Comparison of ENCODE assay signal across 12 cellular contexts in the genomic region with DNA sequence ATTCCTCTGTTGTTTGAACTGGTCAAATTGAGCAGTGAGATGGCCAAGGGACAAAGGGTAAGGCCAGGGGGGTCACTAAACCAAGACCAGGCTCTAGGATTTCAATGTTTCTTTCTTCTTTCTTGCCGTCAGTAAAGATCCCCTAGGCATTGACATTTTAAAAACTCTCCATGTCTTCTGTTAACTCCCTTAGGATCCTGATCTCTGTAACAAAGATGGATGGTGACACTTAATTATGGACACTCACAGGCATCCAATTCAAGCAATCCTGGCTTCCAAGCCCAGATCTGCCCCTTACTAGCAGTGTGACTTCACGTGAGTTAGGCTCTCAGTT.
DNase-seq lines count a peak whose midpoint lies in the region; ATAC-seq and TF ChIP-seq lines count a peak whose summit lies in the region.
"Had no signal": no experiment of that assay in that cellular context is flagged by ENCODE, and none has a peak within 500 bp of the region (broad histone marks: within the 10 kb centered on the region; RNA-seq: fewer than 3 reads in every experiment).

No MANE protein-coding gene starts in this region.

- H4K8ac ChIP-seq in IMR-90 (ENCODE audit: low read depth in 2 of 2, low read length in 2 of 2) (peak overlapping the region; percentile 89 to 92), mesenchymal stem cell (ENCODE audit: low read length) (no peak overlapping the region)

- H3K4ac ChIP-seq in IMR-90 (ENCODE audit: low read depth, low read length) (peak overlapping the region; percentile 98), mesenchymal stem cell (ENCODE audit: low read depth in 1 of 2, low read length in 2 of 2) (peak overlapping the region in 1 of 2 experiments; percentile 67)

- TF ChIP-seq CTCF in IMR-90 (conservative IDR thresholded peaks at IDR 0.05; ENCODE audit: low read depth, low read length) (no peak), testis (IDR thresholded peaks at IDR 0.05) (no peak)

- no peak; the same call in none of the 2 replicates for ATAC-seq in IMR-90 (ENCODE audit: low read depth)
- no peak for ATAC-seq in GM21367 (IDR thresholded peaks at IDR 0.05; ENCODE audit: unreplicated experiment)
- ATAC-seq in activated CD8-positive, alpha-beta T cell treated with anti-CD3 and anti-CD28 coated beads, Interleukin-2, amount 10 ng/mL, durations not matched to agents 7 days and 5 days = no peak
- ATAC-seq: left colon had no signal

- WGBS in IMR-90 (ENCODE audit: extremely low coverage in 2 of 2, insufficient read length in 1 of 2), 2 experiments = no CpG with 5 or more reads among the region's 2 CpGs
- WGBS in mesenchymal stem cell = 25% methylated on average over 1 of the region's 2 CpGs
- 48 to 55% methylated on average over 2 of the region's 2 CpGs for WGBS in testis, 2 donors

- peak overlapping the region; percentile 99 for H4K5ac ChIP-seq in IMR-90 (ENCODE audit: low read depth, low read length)

- peak overlapping the region; percentile 97 for H2BK5ac ChIP-seq in IMR-90 (ENCODE audit: low read depth, low read length, poor library complexity, severe bottlenecking)
- peak overlapping the region; percentile 97 for H2BK5ac ChIP-seq in mesenchymal stem cell (ENCODE audit: low read depth, low read length, poor library complexity, severe bottlenecking)

- H3K27ac Mint-ChIP-seq in activated CD8-positive, alpha-beta T cell treated with anti-CD3 and anti-CD28 coated beads, Interleukin-2, amount 10 ng/mL, durations not matched to agents 7 days and 5 days = no peak overlapping the region
- H3K27ac Mint-ChIP-seq: CD8-positive, alpha-beta memory T cell had no signal

- peaks cover 6% of the 10 kb centered on the region for H3K27me3 Mint-ChIP-seq in activated CD8-positive, alpha-beta T cell treated with anti-CD3 and anti-CD28 coated beads, Interleukin-2, amount 10 ng/mL, durations not matched to agents 7 days and 5 days (ENCODE audit: low read depth)
- H3K27me3 Mint-ChIP-seq: CD8-positive, alpha-beta memory T cell had no signal

- CTCF ChIA-PET in IMR-90 (lab: Yijun Ruan, JAX) = interaction anchor here (0.7 to 1.4 kb wide), 4 partner anchors 68 to 1866 kb away, joined by 3 to 5 read pairs (median 3); no protein-coding TSS in a partner anchor
- CTCF ChIA-PET in activated CD8-positive, alpha-beta T cell treated with anti-CD3 and anti-CD28 coated beads, Interleukin-2, amount 10 ng/mL, durations not matched to agents 7 days and 5 days (lab: Charles Lee) = no interaction called here

- H3K4me3 Mint-ChIP-seq in activated CD8-positive, alpha-beta T cell treated with anti-CD3 and anti-CD28 coated beads, Interleukin-2, amount 10 ng/mL, durations not matched to agents 7 days and 5 days = no peak overlapping the region
- H3K4me3 Mint-ChIP-seq: CD8-positive, alpha-beta memory T cell had no signal

- peaks cover 9 to 26% of the 10 kb centered on the region in 2 experiments for H3K79me1 ChIP-seq in IMR-90 (ENCODE audit: low read depth in 1 of 2, low read length in 2 of 2)
- peaks cover 5% of the 10 kb centered on the region for H3K79me1 ChIP-seq in mesenchymal stem cell (replicated peaks; ENCODE audit: low read length, poor library complexity, severe bottlenecking)

- no peaks in the 10 kb centered on the region for H3K9me3 ChIP-seq in IMR-90 (ENCODE audit: control insufficient read depth, insufficient read depth, low read length)
- no peaks in the 10 kb centered on the region for H3K9me3 ChIP-seq in duodenal mucosa (ENCODE audit: control insufficient read depth in 1 of 2, low read length in 2 of 2)
- H3K9me3 ChIP-seq in mesenchymal stem cell (ENCODE audit: control insufficient read depth, low read length) = no peaks in the 10 kb centered on the region
- no peaks in the 10 kb centered on the region for H3K9me3 ChIP-seq in testis

- no peaks in the 10 kb centered on the region for H4K20me1 ChIP-seq in IMR-90 (ENCODE audit: insufficient read depth, low read length)

- dilution Hi-C loops in IMR-90 (cut with HindIII; ENCODE audit: low sequenced_read_pairs, unreplicated experiment) = no loop called here

- H3K27me3 ChIP-seq in IMR-90 (ENCODE audit: control insufficient read depth, insufficient read depth, low read length) = no peaks in the 10 kb centered on the region
- no peaks in the 10 kb centered on the region for H3K27me3 ChIP-seq in duodenal mucosa (ENCODE audit: control insufficient read depth in 1 of 2, insufficient read depth in 2 of 2, low read length in 2 of 2)
- no peaks in the 10 kb centered on the region for H3K27me3 ChIP-seq in mesenchymal stem cell (ENCODE audit: control insufficient read depth in 1 of 2, insufficient read depth in 1 of 2, low read length in 2 of 2)
- no peaks in the 10 kb centered on the region for H3K27me3 ChIP-seq in testis

- TF ChIP-seq POLR2A in IMR-90 (IDR thresholded peaks at IDR 0.05; ENCODE audit: low read depth, low read length) (no peak), testis (IDR thresholded peaks at IDR 0.05) (no peak)

- H3K14ac ChIP-seq in IMR-90 (replicated peaks; ENCODE audit: low read depth, low read length) (peak overlapping the region; percentile 95), mesenchymal stem cell (ENCODE audit: low read length in 2 of 2) (peak overlapping the region in 1 of 2 experiments; percentile 36)

- no TSS peak for BruUV-seq in IMR-90 (replicated peaks; lab: Mats Ljungman, UMichigan)

- H2AK5ac ChIP-seq in IMR-90 (ENCODE audit: low read depth, low read length) (peak overlapping the region; percentile 91), mesenchymal stem cell (ENCODE audit: low read length, severe bottlenecking) (peak overlapping the region; percentile 92)

- H3K27ac ChIP-seq in IMR-90 (ENCODE audit: insufficient read depth, low read length) (peak overlapping the region; percentile 100), duodenal mucosa (ENCODE audit: low read depth, low read length) (peak overlapping the region; percentile 41), mesenchymal stem cell (ENCODE audit: low read length, poor library complexity, severe bottlenecking) (peak overlapping the region; percentile 99), testis (peak overlapping the region; percentile 21 to 66)

- peak overlapping the region; percentile 82 for H3K9ac ChIP-seq in IMR-90 (ENCODE audit: low read depth, low read length)
- no peak overlapping the region for H3K9ac ChIP-seq in duodenal mucosa (ENCODE audit: low read depth in 1 of 2, low read length in 2 of 2)
- H3K9ac ChIP-seq in mesenchymal stem cell (ENCODE audit: low read length) = peak overlapping the region; percentile 75

- in situ Hi-C loops in IMR-90 (cut with MboI; ENCODE audit: low sequenced_read_pairs) = no loop called here

- peak overlapping the region; percentile 100 for H3K18ac ChIP-seq in IMR-90 (ENCODE audit: low read depth, low read length)
- H3K18ac ChIP-seq in mesenchymal stem cell (ENCODE audit: low read depth in 1 of 2, low read length in 2 of 2) = peak overlapping the region; percentile 77 to 91

- H3K4me3 ChIP-seq in IMR-90 (ENCODE audit: insufficient read depth, low read depth, low read length) (no peak overlapping the region), duodenal mucosa (ENCODE audit: low read depth in 1 of 2, low read length in 2 of 2) (no peak overlapping the region), mesenchymal stem cell (ENCODE audit: insufficient read depth in 1 of 2, low read depth in 1 of 2, low read length in 2 of 2) (peak overlapping the region in 1 of 2 experiments; percentile 16), testis (no peak overlapping the region)

- H3K36me3 Mint-ChIP-seq in activated CD8-positive, alpha-beta T cell treated with anti-CD3 and anti-CD28 coated beads, Interleukin-2, amount 10 ng/mL, durations not matched to agents 7 days and 5 days (ENCODE audit: low read depth) = no peaks in the 10 kb centered on the region
- H3K36me3 Mint-ChIP-seq: CD8-positive, alpha-beta memory T cell had no signal

- TF ChIP-seq RAD21 in IMR-90 (IDR thresholded peaks at IDR 0.05; ENCODE audit: low read length) = no peak

- H2BK15ac ChIP-seq in IMR-90 (ENCODE audit: low read depth, low read length) (peak overlapping the region; percentile 81; the same call in 2 of the 3 replicates), mesenchymal stem cell (ENCODE audit: low read depth, poor library complexity, severe bottlenecking) (no peak overlapping the region)

- H3K4me2 ChIP-seq in IMR-90 (ENCODE audit: low read depth, low read length) = peak overlapping the region; percentile 78
- H3K4me2 ChIP-seq in mesenchymal stem cell (ENCODE audit: low read length, poor library complexity, severe bottlenecking) = no peak overlapping the region

- intact Hi-C loops in IMR-90 (cut with micrococcal nuclease) = loop anchor here (2.0 to 10.0 kb wide), 3 partner anchors 261 to 781 kb away; partner anchors contain the start of gene RBMS3
- intact Hi-C loops in testis (cut with DNase I; ENCODE audit: low total_unique reads) = no loop called here

- H3K36me3 ChIP-seq in IMR-90 (ENCODE audit: control insufficient read depth, insufficient read depth, low read length) (no peaks in the 10 kb centered on the region), duodenal mucosa (ENCODE audit: control insufficient read depth in 1 of 2, insufficient read depth in 2 of 2, low read length in 2 of 2) (no peaks in the 10 kb centered on the region), mesenchymal stem cell (ENCODE audit: control insufficient read depth in 1 of 2, insufficient read depth in 2 of 2, low read depth in 1 of 2, low read length in 2 of 2) (peaks cover 0 to 3% of the 10 kb centered on the region in 2 experiments), testis (ENCODE audit: low read depth, missing control alignments) (no peaks in the 10 kb centered on the region)

- no peak overlapping the region for H2AK9ac ChIP-seq in IMR-90 (replicated peaks; ENCODE audit: low read depth, low read length, poor library complexity)

- DNase-seq in IMR-90 (no peak), mesenchymal stem cell (no peak), testis (no peak), T1000 (lab: John Stamatoyannopoulos, UW) (no peak), NCI-H510A treated with DMSO at 0.1 percent for 48 hours (lab: John Stamatoyannopoulos, UW) (no peak)
- no peak for DNase-seq in activated CD8-positive, alpha-beta T cell treated with anti-CD3 and anti-CD28 coated beads, Interleukin-2, amount 10 ng/mL, durations not matched to agents 7 days and 5 days
- DNase-seq: anterior cingulate cortex; CD8-positive, alpha-beta memory T cell; left colon; NCI-H1417 had no signal

- H3K9me3 Mint-ChIP-seq in activated CD8-positive, alpha-beta T cell treated with anti-CD3 and anti-CD28 coated beads, Interleukin-2, amount 10 ng/mL, durations not matched to agents 7 days and 5 days (ENCODE audit: insufficient read depth) = peaks cover 5% of the 10 kb centered on the region

- peaks cover 4% of the 10 kb centered on the region; the same call in 1 of the 2 replicates for H3K9me1 ChIP-seq in IMR-90 (ENCODE audit: insufficient read depth, low read length)

- POLR2A ChIA-PET in IMR-90 (lab: Charles Lee; ENCODE audit: unreplicated experiment) = no interaction called here
- POLR2A ChIA-PET in activated CD8-positive, alpha-beta T cell treated with anti-CD3 and anti-CD28 coated beads, Interleukin-2, amount 10 ng/mL, durations not matched to agents 7 days and 5 days (lab: Charles Lee) = no interaction called here

- H4K91ac ChIP-seq in IMR-90 (ENCODE audit: insufficient read depth, low read depth, low read length) = peak overlapping the region; percentile 92
- peak overlapping the region; percentile 39 for H4K91ac ChIP-seq in mesenchymal stem cell (ENCODE audit: low read length)

- H2BK120ac ChIP-seq in IMR-90 (ENCODE audit: low read depth, low read length) = peak overlapping the region; percentile 98
- peak overlapping the region; percentile 49 for H2BK120ac ChIP-seq in mesenchymal stem cell (ENCODE audit: low read depth, low read length)

- peak overlapping the region; percentile 95 for H3K56ac ChIP-seq in IMR-90 (ENCODE audit: extremely low read depth, insufficient read depth, low read length)

- H3K23ac ChIP-seq in IMR-90 (ENCODE audit: low read depth, low read length) (peak overlapping the region; percentile 96), mesenchymal stem cell (ENCODE audit: low read length in 2 of 2) (no peak overlapping the region)

- H3K4me1 ChIP-seq in IMR-90 (ENCODE audit: control insufficient read depth, insufficient read depth, low read length) (peaks cover 10% of the 10 kb centered on the region), duodenal mucosa (ENCODE audit: control insufficient read depth in 1 of 2, insufficient read depth in 2 of 2, low read length in 2 of 2) (no peaks in the 10 kb centered on the region), mesenchymal stem cell (ENCODE audit: control insufficient read depth, insufficient read depth, low read depth, low read length) (peaks cover 1% of the 10 kb centered on the region), testis (peaks cover 23% of the 10 kb centered on the region)

- peak overlapping the region; percentile 79 to 95 for H2BK12ac ChIP-seq in mesenchymal stem cell (ENCODE audit: low read length in 2 of 2)

- H2AFZ ChIP-seq in IMR-90 (replicated peaks; ENCODE audit: low read length, poor library complexity) = no peak overlapping the region
- H2AFZ ChIP-seq in mesenchymal stem cell (ENCODE audit: low read depth, low read length) = no peak overlapping the region

- no peaks in the 10 kb centered on the region for H3K4me1 Mint-ChIP-seq in activated CD8-positive, alpha-beta T cell treated with anti-CD3 and anti-CD28 coated beads, Interleukin-2, amount 10 ng/mL, durations not matched to agents 7 days and 5 days (ENCODE audit: low read depth)
- H3K4me1 Mint-ChIP-seq: CD8-positive, alpha-beta memory T cell had no signal

- H2BK20ac ChIP-seq in IMR-90 (ENCODE audit: low read depth, low read length) = peak overlapping the region; percentile 96

Comparison
In these comparisons a context has a peak if more than half of its experiments do, and no peak if none do; other contexts are left out.
1. H3K27ac ChIP-seq: peak in every context shown above with its lines; median percentile 100 in IMR-90; 99 in mesenchymal stem cell; 44 in testis; 41 in duodenal mucosa.
2. H3K9ac ChIP-seq: peak in IMR-90 (single experiment) and mesenchymal stem cell (single experiment); none in duodenal mucosa (0 of 2).